Comparison of ENCODE assay signal across 8 cellular contexts in the genomic region with DNA sequence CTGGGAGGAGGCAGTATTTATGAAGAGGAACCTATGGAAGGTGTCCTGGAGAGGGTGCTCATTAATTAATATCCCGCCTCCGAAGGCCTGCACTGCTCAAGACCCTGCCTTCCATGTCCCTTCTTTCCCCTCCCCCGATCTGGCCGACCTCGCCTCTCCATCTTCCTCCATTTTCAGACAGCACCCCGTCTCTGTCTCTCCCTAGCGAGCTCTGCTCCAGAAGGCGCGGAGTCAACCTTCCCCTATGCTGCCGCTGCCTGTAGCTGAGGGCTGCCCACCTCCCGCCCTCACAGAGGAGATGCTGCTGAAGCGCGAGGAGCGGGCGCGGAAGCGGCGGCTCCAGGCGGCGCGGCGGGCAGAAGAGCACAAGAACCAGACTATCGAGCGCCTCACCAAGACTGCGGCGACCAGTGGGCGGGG. TPM values are rescaled to one million over a fixed set of nuclear protein-coding genes. Genes with fewer than 3 reads are reported as not detected.
DNase-seq lines count a peak whose midpoint lies in the region; ATAC-seq, FAIRE-seq and TF ChIP-seq lines count a peak whose summit lies in the region.

No MANE protein-coding gene starts in this region.

- H2AFZ ChIP-seq in neuron (ENCODE audit: low read depth, low read length) = peak overlapping the region; percentile 70

- peaks cover 51% of the 10 kb centered on the region for H3K36me3 Mint-ChIP-seq in effector memory CD8-positive, alpha-beta T cell (ENCODE audit: insufficient read depth)

- no peak for TF ChIP-seq CTCF in GM12864 (IDR thresholded peaks at IDR 0.05; ENCODE audit: low read depth, low read length, missing control alignments)

- H3K4me3 ChIP-seq in GM12864 (ENCODE audit: low read depth, low read length) (peak overlapping the region; percentile 78), neuron (ENCODE audit: low read length) (peak overlapping the region; percentile 84)

- ATAC-seq in effector memory CD8-positive, alpha-beta T cell (replicated peaks) = no peak
- ATAC-seq in GM19452 (IDR thresholded peaks at IDR 0.05; ENCODE audit: unreplicated experiment) = no peak

- peaks cover 49 to 66% of the 10 kb centered on the region in 2 donors for H3K4me1 Mint-ChIP-seq in effector memory CD8-positive, alpha-beta T cell (ENCODE audit: low read depth in 2 of 2)

- H3K9me3 Mint-ChIP-seq in effector memory CD8-positive, alpha-beta T cell = no peaks in the 10 kb centered on the region

- H3K27me3 Mint-ChIP-seq in effector memory CD8-positive, alpha-beta T cell = no peaks in the 10 kb centered on the region

- H3K4me1 ChIP-seq in neuron (ENCODE audit: insufficient read depth, low read length) = peaks cover 33% of the 10 kb centered on the region

- no peak for FAIRE-seq in frontal cortex (lab: Jason Lieb, UNC)

- DNase-seq in GM12864 (ENCODE audit: low read depth) (no peak), NCI-H510A (lab: John Stamatoyannopoulos, UW) (peak; percentile 61), NCI-H2081 (lab: John Stamatoyannopoulos, UW) (no peak), AG20443 (ENCODE audit: low spot score) (no peak), frontal cortex (ENCODE audit: low spot score in 2 of 2) (no peak)
- no peak for DNase-seq in effector memory CD8-positive, alpha-beta T cell

- peak overlapping the region; percentile 99 to 100 for H3K27ac Mint-ChIP-seq in effector memory CD8-positive, alpha-beta T cell

- H3K27me3 ChIP-seq in neuron (ENCODE audit: insufficient read depth, low read length) = no peaks in the 10 kb centered on the region

- peak overlapping the region; percentile 96 to 98 for H3K4me3 Mint-ChIP-seq in effector memory CD8-positive, alpha-beta T cell

- no peaks in the 10 kb centered on the region for H3K9me3 ChIP-seq in neuron (ENCODE audit: low read length)

- H3K36me3 ChIP-seq in neuron (ENCODE audit: insufficient read depth, low read length) = peaks cover 20% of the 10 kb centered on the region

RNA-seq across cellular contexts. Expression of a gene that starts 1.1 kb away (rescaled TPM):
- total RNA-seq in frontal cortex = 24.9 TPM

RNA-seq across cellular contexts. Expression of a gene that starts 2.3 kb away (rescaled TPM):
- 9.8 TPM for total RNA-seq in frontal cortex

RNA-seq across cellular contexts. Expression of a gene that starts 8.0 kb away (rescaled TPM):
- total RNA-seq in frontal cortex = 26.9 TPM

RNA-seq across cellular contexts. Expression of a gene that starts 15.3 kb away (rescaled TPM):
- total RNA-seq in frontal cortex = 14.3 TPM

RNA-seq across cellular contexts. Expression of a gene that starts 15.4 kb away (rescaled TPM):
- total RNA-seq in frontal cortex = 2.9 TPM
